ENCODE assay signal across 8 cellular contexts in genomic region chr2:190088917-190089316, GRCh38. TPM values are rescaled to one million over a fixed set of nuclear protein-coding genes. Genes with fewer than 3 reads are reported as not detected.
A peak's percentile ranks its signal among the peaks of the same experiment; 100 is the strongest.
DNase-seq lines count a peak whose midpoint lies in the region; ATAC-seq and TF ChIP-seq lines count a peak whose summit lies in the region.

No MANE protein-coding gene starts in this region.

- no peaks in the 10 kb centered on the region for H3K4me1 ChIP-seq in esophagus squamous epithelium

- H3K4me1 Mint-ChIP-seq in activated CD4-positive, alpha-beta T cell treated with anti-CD3 and anti-CD28 coated beads, Interleukin-2, amount 10 ng/mL, durations not matched to agents 7 days and 5 days, result no peaks in the 10 kb centered on the region
- no peaks in the 10 kb centered on the region for H3K4me1 Mint-ChIP-seq in neural crest cell

- no peaks in the 10 kb centered on the region for H3K9me3 Mint-ChIP-seq in activated CD4-positive, alpha-beta T cell treated with anti-CD3 and anti-CD28 coated beads, Interleukin-2, amount 10 ng/mL, durations not matched to agents 7 days and 5 days
- H3K9me3 Mint-ChIP-seq in neural crest cell, result no peaks in the 10 kb centered on the region

- no peak overlapping the region for H3K27ac ChIP-seq in esophagus squamous epithelium

- no peak overlapping the region for H3K4me3 ChIP-seq in esophagus squamous epithelium

- POLR2A ChIA-PET in activated CD4-positive, alpha-beta T cell treated with anti-CD3 and anti-CD28 coated beads, Interleukin-2, amount 10 ng/mL, durations not matched to agents 7 days and 5 days (lab: Charles Lee), result no interaction called here

- TF ChIP-seq POLR2A in esophagus squamous epithelium (IDR thresholded peaks at IDR 0.05), result no peak

- 3 to 12% methylated on average over 4 of the region's 4 CpGs for WGBS in esophagus squamous epithelium, 2 donors

- H3K27me3 ChIP-seq in esophagus squamous epithelium, result no peaks in the 10 kb centered on the region

- no peak overlapping the region for H3K4me3 Mint-ChIP-seq in activated CD4-positive, alpha-beta T cell treated with anti-CD3 and anti-CD28 coated beads, Interleukin-2, amount 10 ng/mL, durations not matched to agents 7 days and 5 days
- H3K4me3 Mint-ChIP-seq in neural crest cell, result no peak overlapping the region

- no peaks in the 10 kb centered on the region for H3K36me3 Mint-ChIP-seq in activated CD4-positive, alpha-beta T cell treated with anti-CD3 and anti-CD28 coated beads, Interleukin-2, amount 10 ng/mL, durations not matched to agents 7 days and 5 days (ENCODE audit: low read depth)
- no peaks in the 10 kb centered on the region for H3K36me3 Mint-ChIP-seq in neural crest cell (ENCODE audit: low read depth)

- no peak overlapping the region for H3K27ac Mint-ChIP-seq in activated CD4-positive, alpha-beta T cell treated with anti-CD3 and anti-CD28 coated beads, Interleukin-2, amount 10 ng/mL, durations not matched to agents 7 days and 5 days
- no peak overlapping the region for H3K27ac Mint-ChIP-seq in neural crest cell (ENCODE audit: unreplicated experiment)

- ATAC-seq in Right ventricle myocardium superior (ENCODE audit: poor library complexity) (peak; percentile 81), Right ventricle myocardium inferior (no peak), HG02885 (IDR thresholded peaks at IDR 0.05; ENCODE audit: poor library complexity, unreplicated experiment) (peak; percentile 66), GM21576 (IDR thresholded peaks at IDR 0.05; ENCODE audit: unreplicated experiment) (no peak)

- H3K36me3 ChIP-seq in esophagus squamous epithelium, result no peaks in the 10 kb centered on the region

- TF ChIP-seq CTCF in esophagus squamous epithelium (IDR thresholded peaks at IDR 0.05) (peak; percentile 26 to 71 (median 58)), neural crest cell (conservative IDR thresholded peaks at IDR 0.05) (peak; percentile 88)

- DNase-seq in Right ventricle myocardium superior (no peak), Right ventricle myocardium inferior (ENCODE audit: missing footprints) (no peak), NCI-H2227 treated with DMSO at 0.1 percent for 48 hours (lab: John Stamatoyannopoulos, UW) (peak; percentile 68), esophagus squamous epithelium (lab: John Stamatoyannopoulos, UW) (no peak), neural crest cell (ENCODE audit: low read depth, low spot score) (peak; percentile 48)
- DNase-seq in activated CD4-positive, alpha-beta T cell treated with anti-CD3 and anti-CD28 coated beads, Interleukin-2, amount 10 ng/mL, durations not matched to agents 7 days and 5 days, result peak; percentile 64

- no peaks in the 10 kb centered on the region for H3K9me3 ChIP-seq in esophagus squamous epithelium

- CTCF ChIA-PET in activated CD4-positive, alpha-beta T cell treated with anti-CD3 and anti-CD28 coated beads, Interleukin-2, amount 10 ng/mL, durations not matched to agents 7 days and 5 days (lab: Charles Lee), result interaction anchor here (0.6 to 2.5 kb wide), 4 partner anchors 9 to 416 kb away, joined by 3 to 4 read pairs (median 4); no protein-coding TSS in a partner anchor

- no peaks in the 10 kb centered on the region for H3K27me3 Mint-ChIP-seq in activated CD4-positive, alpha-beta T cell treated with anti-CD3 and anti-CD28 coated beads, Interleukin-2, amount 10 ng/mL, durations not matched to agents 7 days and 5 days
- no peaks in the 10 kb centered on the region for H3K27me3 Mint-ChIP-seq in neural crest cell (ENCODE audit: low read depth)

- intact Hi-C loops in Right ventricle myocardium superior (cut with DNase I), result loop anchor here (5.0 kb wide), 2 partner anchors 183 to 283 kb away; no protein-coding TSS in a partner anchor
- intact Hi-C loops in Right ventricle myocardium inferior (cut with DNase I), result loop anchor here (2.0 to 10.0 kb wide), 4 partner anchors 93 to 426 kb away; a partner anchor contains a TSS
- intact Hi-C loops in esophagus squamous epithelium (cut with DNase I), result no loop called here

RNA-seq across cellular contexts. Expression of gene MSTN, which starts 26.4 kb away (rescaled TPM):
- total RNA-seq in Right ventricle myocardium superior (not detected), Right ventricle myocardium inferior (not detected), esophagus squamous epithelium (under 1 TPM in 3 of 4 donors, not detected in 1; 0.13 to 0.21 (median 0.19) TPM), neural crest cell (0.35 and 0.36 TPM in 2 replicates)
- not detected for total RNA-seq in activated CD4-positive, alpha-beta T cell treated with anti-CD3 and anti-CD28 coated beads, Interleukin-2, amount 10 ng/mL, durations not matched to agents 7 days and 5 days

Comparison
In these comparisons a context has a peak if more than half of its experiments do, and no peak if none do; other contexts are left out.
1. ATAC-seq: peak in Right ventricle myocardium superior (single experiment) and HG02885 (single experiment); none in Right ventricle myocardium inferior (single experiment) and GM21576 (single experiment).
2. DNase-seq: peak in NCI-H2227 treated with DMSO at 0.1 percent for 48 hours (single experiment), activated CD4-positive, alpha-beta T cell treated with anti-CD3 and anti-CD28 coated beads, Interleukin-2, amount 10 ng/mL, durations not matched to agents 7 days and 5 days (single experiment) and neural crest cell (single experiment); none in Right ventricle myocardium superior (single experiment), Right ventricle myocardium inferior (single experiment) and esophagus squamous epithelium (single experiment).